8 cellular contexts compared by ENCODE assay signal in genomic region chr4:1870578-1871443, GRCh38. TPM values are rescaled to one million over a fixed set of nuclear protein-coding genes. Genes with fewer than 3 reads are reported as not detected.
DNase-seq lines count a peak whose midpoint lies in the region; ATAC-seq and TF ChIP-seq lines count a peak whose summit lies in the region.

TSS of gene NSD2 (plus strand) at chr4:1871393. CDS start at chr4:1900655, 29,262 bp downstream.

- CTCF ChIA-PET in activated CD4-positive, alpha-beta T cell treated with anti-CD3 and anti-CD28 coated beads, Interleukin-2, amount 10 ng/mL, durations not matched to agents 7 days and 5 days (lab: Charles Lee), result interaction anchor here (1.2 kb wide), 1 partner anchor 17 kb away, joined by 4 read pairs; no protein-coding TSS in a partner anchor

- no peaks in the 10 kb centered on the region for H3K9me3 Mint-ChIP-seq in activated CD4-positive, alpha-beta T cell treated with anti-CD3 and anti-CD28 coated beads, Interleukin-2, amount 10 ng/mL, durations not matched to agents 7 days and 5 days

- H3K36me3 ChIP-seq in BE2C (no peaks in the 10 kb centered on the region), left lung (no peaks in the 10 kb centered on the region)

- TF ChIP-seq CTCF in BE2C (IDR thresholded peaks at IDR 0.05; ENCODE audit: low read depth, low read length) (no peak), left lung (IDR thresholded peaks at IDR 0.05) (no peak)

- intact Hi-C loops in left lung (cut with DNase I), result no loop called here

- POLR2A ChIA-PET in activated CD4-positive, alpha-beta T cell treated with anti-CD3 and anti-CD28 coated beads, Interleukin-2, amount 10 ng/mL, durations not matched to agents 7 days and 5 days (lab: Charles Lee), result no interaction called here

- no peaks in the 10 kb centered on the region for H3K9me3 ChIP-seq in BE2C
- H3K9me3 ChIP-seq in left lung, result no peaks in the 10 kb centered on the region

- DNase-seq in BE2C (peak; percentile 93), GM19240 (ENCODE audit: insufficient read length, low spot score) (peak; percentile 95), NCI-H510A treated with DMSO at 0.1 percent for 48 hours (lab: John Stamatoyannopoulos, UW) (peak; percentile 98), dedifferentiated amniotic fluid mesenchymal stem cell (ENCODE audit: extremely low spot score) (peak; percentile 84), left lung (peak; percentile 91 to 96)
- DNase-seq in activated CD4-positive, alpha-beta T cell treated with anti-CD3 and anti-CD28 coated beads, Interleukin-2, amount 10 ng/mL, durations not matched to agents 7 days and 5 days, result peak; percentile 88
- peak; percentile 86 for DNase-seq in stimulated activated CD4-positive, alpha-beta T cell treated with anti-CD3 and anti-CD28 coated beads, Interleukin-2, amount 100 ng/mL, for 4 hours (ENCODE audit: low read depth)

- peak; percentile 57 for ATAC-seq in HG03442 (IDR thresholded peaks at IDR 0.05; ENCODE audit: unreplicated experiment)
- ATAC-seq in left lung, result peak; percentile 75

- peaks cover 45% of the 10 kb centered on the region for H3K4me1 Mint-ChIP-seq in activated CD4-positive, alpha-beta T cell treated with anti-CD3 and anti-CD28 coated beads, Interleukin-2, amount 10 ng/mL, durations not matched to agents 7 days and 5 days

- peaks cover 15% of the 10 kb centered on the region for H3K36me3 Mint-ChIP-seq in activated CD4-positive, alpha-beta T cell treated with anti-CD3 and anti-CD28 coated beads, Interleukin-2, amount 10 ng/mL, durations not matched to agents 7 days and 5 days (ENCODE audit: low read depth)

- H3K27me3 ChIP-seq in BE2C, result no peaks in the 10 kb centered on the region
- H3K27me3 ChIP-seq in left lung, result peaks cover 0 to 19% of the 10 kb centered on the region in 2 donors

- H3K27me3 Mint-ChIP-seq in activated CD4-positive, alpha-beta T cell treated with anti-CD3 and anti-CD28 coated beads, Interleukin-2, amount 10 ng/mL, durations not matched to agents 7 days and 5 days, result peaks cover 2% of the 10 kb centered on the region

- H3K4me1 ChIP-seq in BE2C (peaks cover 7% of the 10 kb centered on the region; the same call in 1 of the 2 replicates), left lung (peaks cover 11 to 27% of the 10 kb centered on the region in 2 donors)

- peak within 1 kb of the TSS; percentile 99 to 100 for H3K27ac ChIP-seq in left lung

- H3K27ac Mint-ChIP-seq in activated CD4-positive, alpha-beta T cell treated with anti-CD3 and anti-CD28 coated beads, Interleukin-2, amount 10 ng/mL, durations not matched to agents 7 days and 5 days, result peak within 1 kb of the TSS; percentile 97

- H3K4me3 Mint-ChIP-seq in activated CD4-positive, alpha-beta T cell treated with anti-CD3 and anti-CD28 coated beads, Interleukin-2, amount 10 ng/mL, durations not matched to agents 7 days and 5 days, result peak within 1 kb of the TSS; percentile 89

- H3K4me3 ChIP-seq in BE2C (ENCODE audit: low read depth, low read length) (peak within 1 kb of the TSS; percentile 92), left lung (peak within 1 kb of the TSS; percentile 81 to 90)

RNA-seq across cellular contexts. Expression of gene NSD2, which starts in this region (rescaled TPM):
- 28.5 TPM for polyA plus RNA-seq in BE2C (2012; ENCODE audit: insufficient read depth, insufficient read length, low read depth)
- total RNA-seq in activated CD4-positive, alpha-beta T cell treated with anti-CD3 and anti-CD28 coated beads, Interleukin-2, amount 10 ng/mL, durations not matched to agents 7 days and 5 days, result 100 to 1,000 TPM; 248 to 271 TPM
- total RNA-seq in left lung, result 10 to 100 TPM; 53.6 to 60.0 TPM

Comparison
In these comparisons a context has a peak if more than half of its experiments do, and no peak if none do; other contexts are left out.
1. Peak in every context shown above with its lines: DNase-seq, ATAC-seq, H3K4me3 ChIP-seq and H3K27ac ChIP-seq.
2. RNA of gene NSD2 (total RNA-seq): 248 to 271 TPM in activated CD4-positive, alpha-beta T cell treated with anti-CD3 and anti-CD28 coated beads, Interleukin-2, amount 10 ng/mL, durations not matched to agents 7 days and 5 days; 53.6 to 60.0 TPM in left lung; every median in the first group is over 4 times any median in the second.